In genomic region chr1:47689894-47690293, GRCh38 we compare ENCODE assay signal across 19 cellular contexts.
A peak's percentile ranks its signal among the peaks of the same experiment; 100 is the strongest.
DNase-seq lines count a peak whose midpoint lies in the region; ATAC-seq and TF ChIP-seq lines count a peak whose summit lies in the region.
"Had no signal": no experiment of that assay in that cellular context is flagged by ENCODE, and none has a peak within 500 bp of the region (broad histone marks: within the 10 kb centered on the region; RNA-seq: fewer than 3 reads in every experiment).

No MANE protein-coding gene starts in this region.

- H2AK5ac ChIP-seq in trophoblast cell (ENCODE audit: low read length): no peak overlapping the region

- H3K27ac Mint-ChIP-seq in activated CD8-positive, alpha-beta memory T cell treated with anti-CD3 and anti-CD28 coated beads, Interleukin-2, amount 10 ng/mL, durations not matched to agents 7 days and 5 days: no peak overlapping the region
- H3K27ac Mint-ChIP-seq in glutamatergic neuron (ENCODE audit: unreplicated experiment): peak overlapping the region; percentile 82
- H3K27ac Mint-ChIP-seq: CD8-positive, alpha-beta memory T cell had no signal

- DNase-seq in activated CD8-positive, alpha-beta memory T cell treated with anti-CD3 and anti-CD28 coated beads, Interleukin-2, amount 50 U/mL, for 48 hours: peak; percentile 4
- no peak for DNase-seq in activated CD8-positive, alpha-beta memory T cell treated with anti-CD3 and anti-CD28 coated beads, Interleukin-2, amount 10 ng/mL, durations not matched to agents 7 days and 5 days
- DNase-seq in glutamatergic neuron: no peak
- DNase-seq in trophoblast cell: no peak
- DNase-seq in ureter (ENCODE audit: low spot score): peak; percentile 33
- DNase-seq in A172 (ENCODE audit: low spot score): no peak
- no peak for DNase-seq in kidney tubule cell (ENCODE audit: low spot score)
- DNase-seq: CD8-positive, alpha-beta memory T cell; DMS79; KG1; NCI-H1417 treated with DMSO at 0.1 percent for 48 hours; NCI-H2029; NCI-H2171 treated with DMSO at 0.1 percent for 48 hours; NCI-H510A; PC-3 had no signal

- H3K4me3 Mint-ChIP-seq in activated CD8-positive, alpha-beta memory T cell treated with anti-CD3 and anti-CD28 coated beads, Interleukin-2, amount 10 ng/mL, durations not matched to agents 7 days and 5 days: no peak overlapping the region
- no peak overlapping the region for H3K4me3 Mint-ChIP-seq in glutamatergic neuron (ENCODE audit: unreplicated experiment)
- H3K4me3 Mint-ChIP-seq: CD8-positive, alpha-beta memory T cell had no signal

- no peak overlapping the region for H4K12ac ChIP-seq in trophoblast cell (ENCODE audit: low read depth, low read length)

- CTCF ChIA-PET in activated CD8-positive, alpha-beta memory T cell treated with anti-CD3 and anti-CD28 coated beads, Interleukin-2, amount 10 ng/mL, durations not matched to agents 7 days and 5 days (lab: Charles Lee): no interaction called here

- H3K79me1 ChIP-seq in trophoblast cell (ENCODE audit: low read length): no peaks in the 10 kb centered on the region

- no peak for TF ChIP-seq CTCF in glutamatergic neuron (IDR thresholded peaks at IDR 0.05; ENCODE audit: partially characterized antibody, unreplicated experiment)

- H3K23ac ChIP-seq in trophoblast cell (ENCODE audit: low read length): peak overlapping the region; percentile 22

- no peak overlapping the region for H2BK120ac ChIP-seq in trophoblast cell (ENCODE audit: insufficient read depth, low read length, poor library complexity)

- H3K36me3 ChIP-seq in trophoblast cell (ENCODE audit: control insufficient read depth in 1 of 2, insufficient read depth in 2 of 2, low read length in 2 of 2): no peaks in the 10 kb centered on the region
- H3K36me3 ChIP-seq: BLaER1 had no signal

- H3K27ac ChIP-seq in trophoblast cell (ENCODE audit: low read depth, low read length): no peak overlapping the region
- H3K27ac ChIP-seq: BLaER1, RWPE1 had no signal

- H3K27me3 ChIP-seq in trophoblast cell (ENCODE audit: insufficient read depth, low read length): no peaks in the 10 kb centered on the region
- H3K27me3 ChIP-seq: BLaER1 had no signal

- H2AFZ ChIP-seq in trophoblast cell (ENCODE audit: insufficient read depth, low read length, poor library complexity): no peak overlapping the region

- H3K9ac ChIP-seq in trophoblast cell (ENCODE audit: low read length): no peak overlapping the region
- H3K9ac ChIP-seq: BLaER1 had no signal

- H3K14ac ChIP-seq in trophoblast cell (ENCODE audit: low read length): no peak overlapping the region

- H3K18ac ChIP-seq in trophoblast cell (ENCODE audit: low read length): no peak overlapping the region

- H3K4me1 ChIP-seq in trophoblast cell (ENCODE audit: control insufficient read depth in 1 of 2, insufficient read depth in 2 of 2, low read length in 2 of 2): no peaks in the 10 kb centered on the region

- no peaks in the 10 kb centered on the region for H3K9me3 ChIP-seq in trophoblast cell (ENCODE audit: insufficient read depth, low read depth, low read length)
- H3K9me3 ChIP-seq: BLaER1 had no signal

- no peaks in the 10 kb centered on the region for H3K4me1 Mint-ChIP-seq in activated CD8-positive, alpha-beta memory T cell treated with anti-CD3 and anti-CD28 coated beads, Interleukin-2, amount 10 ng/mL, durations not matched to agents 7 days and 5 days
- peaks cover 30% of the 10 kb centered on the region for H3K4me1 Mint-ChIP-seq in glutamatergic neuron (ENCODE audit: low read depth, unreplicated experiment)
- H3K4me1 Mint-ChIP-seq: CD8-positive, alpha-beta memory T cell had no signal

- no peak for ATAC-seq in activated CD8-positive, alpha-beta memory T cell treated with anti-CD3 and anti-CD28 coated beads, Interleukin-2, amount 10 ng/mL, durations not matched to agents 7 days and 5 days
- no peak for ATAC-seq in GM19455 (IDR thresholded peaks at IDR 0.05; ENCODE audit: unreplicated experiment)
- ATAC-seq: HCT116, PC-3 had no signal

- no peak overlapping the region for H2BK5ac ChIP-seq in trophoblast cell (ENCODE audit: low read depth, low read length, poor library complexity)

- H3K4me3 ChIP-seq in trophoblast cell (ENCODE audit: low read depth, low read length): no peak overlapping the region
- H3K4me3 ChIP-seq: BLaER1 had no signal

- no peak overlapping the region for H4K8ac ChIP-seq in trophoblast cell (ENCODE audit: low read depth, low read length)

- no peaks in the 10 kb centered on the region for H3K9me3 Mint-ChIP-seq in activated CD8-positive, alpha-beta memory T cell treated with anti-CD3 and anti-CD28 coated beads, Interleukin-2, amount 10 ng/mL, durations not matched to agents 7 days and 5 days (ENCODE audit: low read depth)
- peaks cover 5% of the 10 kb centered on the region for H3K9me3 Mint-ChIP-seq in glutamatergic neuron (ENCODE audit: unreplicated experiment)
- H3K9me3 Mint-ChIP-seq: CD8-positive, alpha-beta memory T cell had no signal

- no peak overlapping the region for H2BK12ac ChIP-seq in trophoblast cell (ENCODE audit: low read length)

- H3K4ac ChIP-seq in trophoblast cell (ENCODE audit: low read depth, low read length): no peak overlapping the region

- H3K36me3 Mint-ChIP-seq in activated CD8-positive, alpha-beta memory T cell treated with anti-CD3 and anti-CD28 coated beads, Interleukin-2, amount 10 ng/mL, durations not matched to agents 7 days and 5 days: no peaks in the 10 kb centered on the region
- H3K36me3 Mint-ChIP-seq in glutamatergic neuron (ENCODE audit: unreplicated experiment): no peaks in the 10 kb centered on the region
- H3K36me3 Mint-ChIP-seq: CD8-positive, alpha-beta memory T cell had no signal

- peaks cover 22% of the 10 kb centered on the region for H3K27me3 Mint-ChIP-seq in activated CD8-positive, alpha-beta memory T cell treated with anti-CD3 and anti-CD28 coated beads, Interleukin-2, amount 10 ng/mL, durations not matched to agents 7 days and 5 days
- peaks cover 3% of the 10 kb centered on the region for H3K27me3 Mint-ChIP-seq in glutamatergic neuron (ENCODE audit: unreplicated experiment)

- no CpG with 5 or more reads among the region's 11 CpGs for WGBS in trophoblast cell (ENCODE audit: extremely low coverage, insufficient coverage, insufficient read length)

- H3K79me2 ChIP-seq in trophoblast cell (ENCODE audit: control insufficient read depth, insufficient read depth, low read length, poor library complexity): no peaks in the 10 kb centered on the region

- no peak overlapping the region for H3K4me2 ChIP-seq in trophoblast cell (ENCODE audit: low read length)
- H3K4me2 ChIP-seq: BLaER1 had no signal

- H4K91ac ChIP-seq in trophoblast cell (ENCODE audit: low read depth, low read length): no peak overlapping the region

Comparison
In these comparisons a context has a peak if more than half of its experiments do, and no peak if none do; other contexts are left out.
1. DNase-seq: peak in activated CD8-positive, alpha-beta memory T cell treated with anti-CD3 and anti-CD28 coated beads, Interleukin-2, amount 50 U/mL, for 48 hours (single experiment) and ureter (single experiment); none in activated CD8-positive, alpha-beta memory T cell treated with anti-CD3 and anti-CD28 coated beads, Interleukin-2, amount 10 ng/mL, durations not matched to agents 7 days and 5 days (single experiment), glutamatergic neuron (single experiment), trophoblast cell (0 of 2), A172 (single experiment) and kidney tubule cell (single experiment).